Comparison of ENCODE assay signal across 24 cellular contexts in the genomic region with DNA sequence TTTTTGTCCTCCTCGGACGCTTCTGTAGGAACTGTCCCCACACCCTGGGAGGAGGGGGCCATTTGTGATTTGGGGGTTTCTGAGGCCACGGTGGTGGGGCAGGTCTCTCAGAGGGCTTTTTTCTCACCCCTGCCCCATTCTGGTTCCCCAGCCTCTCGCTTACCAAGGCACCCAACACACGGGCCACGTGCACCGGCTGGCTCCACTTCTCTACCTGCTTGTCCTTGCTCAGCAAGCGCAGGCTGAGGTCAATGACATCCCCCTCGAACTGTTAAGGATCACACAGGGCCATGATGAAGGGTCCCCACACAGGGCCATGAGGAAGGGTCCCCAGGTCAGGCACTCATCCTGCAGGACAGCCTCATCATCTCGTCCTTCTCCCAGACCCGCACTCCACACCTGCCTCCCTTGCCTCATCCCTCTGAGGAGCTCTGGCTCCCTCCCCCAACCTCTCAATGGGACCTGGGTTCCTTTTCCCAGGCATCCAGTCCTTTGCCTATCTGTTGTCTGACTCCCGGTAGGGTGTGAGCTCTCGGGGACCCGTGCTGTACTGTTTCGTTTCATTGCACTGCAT. TPM values are rescaled to one million over a fixed set of nuclear protein-coding genes. Genes with fewer than 3 reads are reported as not detected.
DNase-seq lines count a peak whose midpoint lies in the region; ATAC-seq and TF ChIP-seq lines count a peak whose summit lies in the region.
"Had no signal": no experiment of that assay in that cellular context is flagged by ENCODE, and none has a peak within 500 bp of the region (broad histone marks: within the 10 kb centered on the region; RNA-seq: fewer than 3 reads in every experiment).

No MANE protein-coding gene starts in this region.

- ATAC-seq in GM23338, result no peak
- ATAC-seq in stimulated activated effector memory CD8-positive, alpha-beta T cell treated with anti-CD3 and anti-CD28 coated beads, Interleukin-12 subunit alpha, Interleukin-12 subunit beta, amount 100 ng/mL, for 72 hours, result no peak
- ATAC-seq: GM12878, HCT116 had no signal

- H3K9me3 Mint-ChIP-seq in GM23338 (no peaks in the 10 kb centered on the region), osteocyte (ENCODE audit: unreplicated experiment) (no peaks in the 10 kb centered on the region)
- no peaks in the 10 kb centered on the region for H3K9me3 Mint-ChIP-seq in stimulated activated effector memory CD8-positive, alpha-beta T cell treated with anti-CD3 and anti-CD28 coated beads, Interleukin-12 subunit alpha, Interleukin-12 subunit beta, amount 100 ng/mL, for 72 hours
- H3K9me3 Mint-ChIP-seq in activated T-cell treated with anti-CD3 and anti-CD28 coated beads, Interleukin-2, amount 50 U/mL, for 24 hours, result no peaks in the 10 kb centered on the region
- H3K9me3 Mint-ChIP-seq: CD4-positive, alpha-beta T cell; CD8-positive, alpha-beta memory T cell; H9 had no signal

- no peaks in the 10 kb centered on the region for H3F3A ChIP-seq in GM23338 (replicated peaks; ENCODE audit: low read depth)

- H3K27me3 ChIP-seq in GM23338 (ENCODE audit: insufficient read depth), result no peaks in the 10 kb centered on the region
- H3K27me3 ChIP-seq: BE2C; BLaER1 treated with 17β-estradiol and CSF1 and Interleukin-3, amounts not matched to agents 10 nM and 100 nM had no signal

- no peaks in the 10 kb centered on the region for H4K20me1 ChIP-seq in GM23338 (replicated peaks; ENCODE audit: insufficient read depth)

- no peaks in the 10 kb centered on the region for H3K4me1 ChIP-seq in GM23338 (ENCODE audit: insufficient read depth)

- peak overlapping the region; percentile 59; the same call in 1 of the 2 replicates for H2AFZ ChIP-seq in GM23338

- H3K27ac Mint-ChIP-seq in GM23338 (no peak overlapping the region), osteocyte (ENCODE audit: unreplicated experiment) (no peak overlapping the region)
- no peak overlapping the region for H3K27ac Mint-ChIP-seq in stimulated activated effector memory CD8-positive, alpha-beta T cell treated with anti-CD3 and anti-CD28 coated beads, Interleukin-12 subunit alpha, Interleukin-12 subunit beta, amount 100 ng/mL, for 72 hours
- no peak overlapping the region for H3K27ac Mint-ChIP-seq in activated T-cell treated with anti-CD3 and anti-CD28 coated beads, Interleukin-2, amount 50 U/mL, for 24 hours
- H3K27ac Mint-ChIP-seq: CD14-positive monocyte; CD4-positive, alpha-beta T cell; CD8-positive, alpha-beta memory T cell had no signal

- no peak for TF ChIP-seq CTCF in GM23338 (conservative IDR thresholded peaks at IDR 0.05; ENCODE audit: low read depth in 2 of 2)
- no peak for TF ChIP-seq CTCF in coronary artery (IDR thresholded peaks at IDR 0.05)
- no peak for TF ChIP-seq CTCF in osteocyte (IDR thresholded peaks at IDR 0.05)

- no peak overlapping the region for H3K4me3 Mint-ChIP-seq in GM23338
- H3K4me3 Mint-ChIP-seq in osteocyte (ENCODE audit: unreplicated experiment), result no peak overlapping the region
- no peak overlapping the region for H3K4me3 Mint-ChIP-seq in stimulated activated effector memory CD8-positive, alpha-beta T cell treated with anti-CD3 and anti-CD28 coated beads, Interleukin-12 subunit alpha, Interleukin-12 subunit beta, amount 100 ng/mL, for 72 hours
- no peak overlapping the region for H3K4me3 Mint-ChIP-seq in activated T-cell treated with anti-CD3 and anti-CD28 coated beads, Interleukin-2, amount 50 U/mL, for 24 hours
- H3K4me3 Mint-ChIP-seq: CD14-positive monocyte; CD4-positive, alpha-beta T cell; CD8-positive, alpha-beta memory T cell; H9 had no signal

- H3K36me3 Mint-ChIP-seq in GM23338 (ENCODE audit: low read depth), result no peaks in the 10 kb centered on the region
- no peaks in the 10 kb centered on the region for H3K36me3 Mint-ChIP-seq in osteocyte (ENCODE audit: unreplicated experiment)
- H3K36me3 Mint-ChIP-seq in stimulated activated effector memory CD8-positive, alpha-beta T cell treated with anti-CD3 and anti-CD28 coated beads, Interleukin-12 subunit alpha, Interleukin-12 subunit beta, amount 100 ng/mL, for 72 hours, result no peaks in the 10 kb centered on the region
- H3K36me3 Mint-ChIP-seq in activated T-cell treated with anti-CD3 and anti-CD28 coated beads, Interleukin-2, amount 50 U/mL, for 24 hours (ENCODE audit: low read depth), result no peaks in the 10 kb centered on the region
- H3K36me3 Mint-ChIP-seq: CD14-positive monocyte; CD8-positive, alpha-beta memory T cell had no signal

- peaks cover 14% of the 10 kb centered on the region for H3K27me3 Mint-ChIP-seq in GM23338 (ENCODE audit: insufficient read depth, low read depth, poor library complexity)
- H3K27me3 Mint-ChIP-seq in osteocyte (ENCODE audit: unreplicated experiment), result peaks cover 42% of the 10 kb centered on the region
- H3K27me3 Mint-ChIP-seq in activated T-cell treated with anti-CD3 and anti-CD28 coated beads, Interleukin-2, amount 50 U/mL, for 24 hours, result peaks cover 14% of the 10 kb centered on the region

- no peaks in the 10 kb centered on the region for H3K36me3 ChIP-seq in GM23338 (ENCODE audit: insufficient read depth)
- H3K36me3 ChIP-seq: BE2C; BLaER1 treated with 17β-estradiol and CSF1 and Interleukin-3, amounts not matched to agents 10 nM and 100 nM had no signal

- H3K27ac ChIP-seq in GM23338 (ENCODE audit: low read depth) (no peak overlapping the region), coronary artery (no peak overlapping the region)
- H3K27ac ChIP-seq: 22Rv1; BLaER1 treated with 17β-estradiol and CSF1 and Interleukin-3, amounts not matched to agents 10 nM and 100 nM had no signal

- H3K4me3 ChIP-seq in GM23338 (no peak overlapping the region), coronary artery (no peak overlapping the region)
- H3K4me3 ChIP-seq: BLaER1 treated with 17β-estradiol and CSF1 and Interleukin-3, amounts not matched to agents 10 nM and 100 nM; GM12878 had no signal

- H3K79me2 ChIP-seq in GM23338 (replicated peaks; ENCODE audit: insufficient read depth), result no peaks in the 10 kb centered on the region

- no peaks in the 10 kb centered on the region for H3K9me2 ChIP-seq in GM23338 (ENCODE audit: insufficient read depth)

- no peak for DNase-seq in GM23338 (ENCODE audit: low spot score)
- peak; percentile 62 for DNase-seq in coronary artery (ENCODE audit: low spot score)
- DNase-seq in islet precursor cell, result peak; percentile 37
- DNase-seq in osteocyte (ENCODE audit: extremely low spot score, unreplicated experiment), result peak; percentile 76
- no peak for DNase-seq in AG20443 (ENCODE audit: low spot score)
- DNase-seq in stimulated activated CD4-positive, alpha-beta T cell treated with anti-CD3 and anti-CD28 coated beads, Interleukin-15, amount 100 ng/mL, for 24 hours, result no peak
- no peak for DNase-seq in stimulated activated effector memory CD8-positive, alpha-beta T cell treated with anti-CD3 and anti-CD28 coated beads, Interleukin-12 subunit alpha, Interleukin-12 subunit beta, amount 100 ng/mL, for 72 hours (ENCODE audit: low spot score in 2 of 2)
- no peak for DNase-seq in activated T-cell treated with anti-CD3 and anti-CD28 coated beads, Interleukin-2, amount 50 U/mL, for 24 hours
- DNase-seq: AML-193; BE2C; CD4-positive, alpha-beta T cell; CD8-positive, alpha-beta memory T cell; DMS 273 treated with DMSO at 0.1 percent for 48 hours; DMS79; EL; GDM1; GOT3; H9 had no signal

- H3K4me2 ChIP-seq in GM23338, result no peak overlapping the region
- H3K4me2 ChIP-seq: BLaER1 treated with 17β-estradiol and CSF1 and Interleukin-3, amounts not matched to agents 10 nM and 100 nM had no signal

- H3K4me1 Mint-ChIP-seq in GM23338 (peaks cover 12% of the 10 kb centered on the region; the same call in 2 of the 3 replicates), osteocyte (ENCODE audit: unreplicated experiment) (no peaks in the 10 kb centered on the region)
- no peaks in the 10 kb centered on the region for H3K4me1 Mint-ChIP-seq in stimulated activated effector memory CD8-positive, alpha-beta T cell treated with anti-CD3 and anti-CD28 coated beads, Interleukin-12 subunit alpha, Interleukin-12 subunit beta, amount 100 ng/mL, for 72 hours
- no peaks in the 10 kb centered on the region for H3K4me1 Mint-ChIP-seq in activated T-cell treated with anti-CD3 and anti-CD28 coated beads, Interleukin-2, amount 50 U/mL, for 24 hours (ENCODE audit: low read depth)
- H3K4me1 Mint-ChIP-seq: CD8-positive, alpha-beta memory T cell had no signal

TF ChIP-seq in GM23338, 12 proteins besides CTCF, POLR2A, EP300 and RAD21:
- TF ChIP-seq EZH2phosphoT487 (IDR thresholded peaks at IDR 0.05; ENCODE audit: unreplicated experiment), result no peak
- TF ChIP-seq JUNB (IDR thresholded peaks at IDR 0.05; ENCODE audit: unreplicated experiment), result no peak

RNA-seq across cellular contexts. Expression of gene EPB42, which starts 10.6 kb away (rescaled TPM):
- not detected in 2 replicates for total RNA-seq in GM23338 (2014; rRNA removed; shearing (Covaris generic))
- polyA plus RNA-seq in GM23338 (2016; fragmentation: Nextera tagmentation; extraction: Ambion mirVana), result not detected in 2 replicates
- total RNA-seq in osteocyte, result not detected in 2 replicates
- total RNA-seq: CD4-positive, alpha-beta T cell; CD8-positive, alpha-beta memory T cell; GM12878; H9 had no signal
- polyA plus RNA-seq: AG04450; CD8-positive, alpha-beta memory T cell; GM12878 had no signal

RNA-seq across cellular contexts. Expression of gene CCNDBP1, which starts 25.1 kb away (rescaled TPM):
- 15.7 and 33.5 TPM in 2 replicates for total RNA-seq in GM23338 (2014; rRNA removed; shearing (Covaris generic))
- 16.6 and 23.9 TPM in 2 replicates for polyA plus RNA-seq in GM23338 (2016; fragmentation: Nextera tagmentation; extraction: Ambion mirVana)
- total RNA-seq in osteocyte, result 39.4 and 39.6 TPM in 2 replicates

RNA-seq across cellular contexts. Expression of gene TGM5, which starts 56.5 kb away (rescaled TPM):
- not detected in 2 replicates for total RNA-seq in GM23338 (2014; rRNA removed; shearing (Covaris generic))
- polyA plus RNA-seq in GM23338 (2016; fragmentation: Nextera tagmentation; extraction: Ambion mirVana), result not detected in 2 replicates
- not detected in 2 replicates for total RNA-seq in osteocyte
- total RNA-seq: CD4-positive, alpha-beta T cell; H9 had no signal
- polyA plus RNA-seq: AG04450; CD14-positive monocyte; CD8-positive, alpha-beta memory T cell had no signal

Comparison
In these comparisons a context has a peak if more than half of its experiments do, and no peak if none do; other contexts are left out.
1. DNase-seq: peak in coronary artery (single experiment), islet precursor cell (single experiment) and osteocyte (single experiment); none in GM23338 (single experiment), AG20443 (single experiment), stimulated activated CD4-positive, alpha-beta T cell treated with anti-CD3 and anti-CD28 coated beads, Interleukin-15, amount 100 ng/mL, for 24 hours (single experiment), stimulated activated effector memory CD8-positive, alpha-beta T cell treated with anti-CD3 and anti-CD28 coated beads, Interleukin-12 subunit alpha, Interleukin-12 subunit beta, amount 100 ng/mL, for 72 hours (0 of 2) and activated T-cell treated with anti-CD3 and anti-CD28 coated beads, Interleukin-2, amount 50 U/mL, for 24 hours (single experiment).